ENCODE assay signal across 12 cellular contexts in genomic region chr2:47015730-47016129, GRCh38.
DNase-seq lines count a peak whose midpoint lies in the region; ATAC-seq and TF ChIP-seq lines count a peak whose summit lies in the region.
"Had no signal": no experiment of that assay in that cellular context is flagged by ENCODE, and none has a peak within 500 bp of the region (broad histone marks: within the 10 kb centered on the region; RNA-seq: fewer than 3 reads in every experiment).

No MANE protein-coding gene starts in this region.

- H3K4me3 ChIP-seq in right atrium auricular region (no peak overlapping the region), parathyroid adenoma (ENCODE audit: low read depth, low read length) (no peak overlapping the region), aorta (ENCODE audit: low read length in 2 of 2) (no peak overlapping the region)

- WGBS in aorta, 2 donors: 8 to 14% methylated on average over 7 of the region's 7 CpGs

- peak overlapping the region; percentile 65 for H2AFZ ChIP-seq in parathyroid adenoma

- H3K27me3 ChIP-seq in right atrium auricular region: no peaks in the 10 kb centered on the region
- no peaks in the 10 kb centered on the region for H3K27me3 ChIP-seq in parathyroid adenoma (ENCODE audit: control insufficient read depth, insufficient read depth, low read length)
- H3K27me3 ChIP-seq in aorta (ENCODE audit: control insufficient read depth in 1 of 2, insufficient read depth in 2 of 2, low read length in 1 of 2): no peaks in the 10 kb centered on the region
- H3K27me3 ChIP-seq: neutrophil had no signal

- H3K9me3 ChIP-seq in right atrium auricular region (no peaks in the 10 kb centered on the region), parathyroid adenoma (ENCODE audit: control insufficient read depth, low read length) (no peaks in the 10 kb centered on the region), aorta (ENCODE audit: control insufficient read depth, low read length) (no peaks in the 10 kb centered on the region)
- H3K9me3 ChIP-seq: neutrophil had no signal

- TF ChIP-seq CTCF in right atrium auricular region (IDR thresholded peaks at IDR 0.05) (no peak), parathyroid adenoma (IDR thresholded peaks at IDR 0.05) (no peak)

- intact Hi-C loops in cardiac septum (cut with DNase I) (no loop called here), aorta (cut with DNase I) (no loop called here)

- no peak overlapping the region for H3K4me2 ChIP-seq in parathyroid adenoma (ENCODE audit: low read length)

- no peak for DNase-seq in right atrium auricular region (ENCODE audit: low spot score)
- DNase-seq in cardiac septum (ENCODE audit: low spot score): no peak
- DNase-seq in aorta: no peak
- DNase-seq in occipital lobe (lab: John Stamatoyannopoulos, UW): no peak
- DNase-seq in left lobe of liver (ENCODE audit: low spot score): no peak
- DNase-seq: activated naive CD8-positive, alpha-beta T cell treated with anti-CD3 and anti-CD28 coated beads, Interleukin-2, amount 10 ng/mL, durations not matched to agents 7 days and 5 days; effector memory CD4-positive, alpha-beta T cell; NCI-H774 had no signal

- H3K4me1 ChIP-seq in right atrium auricular region: peaks cover 0 to 60% of the 10 kb centered on the region in 2 donors
- H3K4me1 ChIP-seq in parathyroid adenoma: peaks cover 24% of the 10 kb centered on the region
- H3K4me1 ChIP-seq in aorta (ENCODE audit: control insufficient read depth in 1 of 2, insufficient read depth in 2 of 2, low read length in 2 of 2): peaks cover 0 to 7% of the 10 kb centered on the region in 2 donors

- peak overlapping the region; percentile 37 to 57 for H3K27ac ChIP-seq in right atrium auricular region
- peak overlapping the region; percentile 91 for H3K27ac ChIP-seq in cingulate gyrus (ENCODE audit: low read depth, low read length)
- peak overlapping the region; percentile 94 for H3K27ac ChIP-seq in parathyroid adenoma
- H3K27ac ChIP-seq in aorta (ENCODE audit: low read depth in 1 of 2, low read length in 2 of 2): peak overlapping the region; percentile 6 to 86

- no peaks in the 10 kb centered on the region for H3K79me2 ChIP-seq in parathyroid adenoma

- no peak overlapping the region for H3K9ac ChIP-seq in parathyroid adenoma

- ATAC-seq in aorta (ENCODE audit: low FRiP score) (no peak), esophagus mucosa (no peak), left lobe of liver (no peak)

- H3K36me3 ChIP-seq in right atrium auricular region: peaks cover 23% of the 10 kb centered on the region
- no peaks in the 10 kb centered on the region for H3K36me3 ChIP-seq in parathyroid adenoma (ENCODE audit: control insufficient read depth, insufficient read depth, low read length)
- H3K36me3 ChIP-seq in aorta (ENCODE audit: control insufficient read depth in 1 of 2, insufficient read depth in 2 of 2, low read length in 1 of 2): peaks cover 0 to 4% of the 10 kb centered on the region in 2 donors
